25 cellular contexts compared by ENCODE assay signal in genomic region chr1:61579815-61580214, GRCh38.
"Had no signal": no experiment of that assay in that cellular context is flagged by ENCODE, and none has a peak within 500 bp of the region (broad histone marks: within the 10 kb centered on the region; RNA-seq: fewer than 3 reads in every experiment).

No MANE protein-coding gene starts in this region.

- H3K27ac ChIP-seq: colonic mucosa, epithelial cell of prostate, lower lobe of right lung, pancreas, sigmoid colon, testis, tibial artery had no signal

- H3K4me3 ChIP-seq: colonic mucosa, lower lobe of right lung, pancreas, sigmoid colon, testis, tibial artery had no signal

- H3K9me3 ChIP-seq: colonic mucosa, lower lobe of right lung, pancreas, sigmoid colon, testis, tibial artery had no signal

- H3K27ac Mint-ChIP-seq: dendritic cell treated with granulocyte-macrophage colony-stimulating factor and Interleukin-4, amounts not matched to agents 40 ng/mL and 50 ng/mL, for 4 days; endodermal cell; naive thymus-derived CD8-positive, alpha-beta T cell; stimulated activated memory B cell treated with anti-CD40 and anti-IgM and Interleukin-4, amounts not matched to agents 10 μg/mL and 1 μg/mL and 100 μg/mL, for 72 hours; type B pancreatic cell had no signal

- H3K9me3 Mint-ChIP-seq: dendritic cell treated with granulocyte-macrophage colony-stimulating factor and Interleukin-4, amounts not matched to agents 40 ng/mL and 50 ng/mL, for 4 days; stimulated activated memory B cell treated with anti-CD40 and anti-IgM and Interleukin-4, amounts not matched to agents 10 μg/mL and 1 μg/mL and 100 μg/mL, for 72 hours; type B pancreatic cell had no signal

- H3K36me3 ChIP-seq: colonic mucosa, lower lobe of right lung, pancreas, sigmoid colon, tibial artery had no signal

- H3K27me3 Mint-ChIP-seq: dendritic cell treated with granulocyte-macrophage colony-stimulating factor and Interleukin-4, amounts not matched to agents 40 ng/mL and 50 ng/mL, for 4 days had no signal

- H3K4me1 Mint-ChIP-seq: endodermal cell; immature natural killer cell; naive thymus-derived CD8-positive, alpha-beta T cell; stimulated activated memory B cell treated with anti-CD40 and anti-IgM and Interleukin-4, amounts not matched to agents 10 μg/mL and 1 μg/mL and 100 μg/mL, for 72 hours had no signal

- ATAC-seq: left lobe of liver; lower lobe of right lung; naive thymus-derived CD8-positive, alpha-beta T cell; pancreas; stimulated activated memory B cell treated with anti-CD40 and anti-IgM and Interleukin-4, amounts not matched to agents 10 μg/mL and 1 μg/mL and 100 μg/mL, for 72 hours; stimulated activated naive CD8-positive, alpha-beta T cell treated with anti-CD3 and anti-CD28 coated beads, Interleukin-15, Interleukin-2, amounts not matched to agents 100 U/mL and 50 U/mL, for 24 hours had no signal

- H3K36me3 Mint-ChIP-seq: immature natural killer cell; stimulated activated memory B cell treated with anti-CD40 and anti-IgM and Interleukin-4, amounts not matched to agents 10 μg/mL and 1 μg/mL and 100 μg/mL, for 72 hours; type B pancreatic cell had no signal

- DNase-seq: central memory CD4-positive, alpha-beta T cell; colonic mucosa; effector CD8-positive, alpha-beta T cell; endodermal cell; foreskin melanocyte; glutamatergic neuron; hypothalamus; immature natural killer cell; islet precursor cell; kidney glomerular epithelial cell; lower lobe of right lung; naive thymus-derived CD8-positive, alpha-beta T cell; occipital lobe; pancreas; sigmoid colon; stimulated activated CD4-positive, alpha-beta T cell treated with anti-CD3 and anti-CD28 coated beads, Interleukin-4, amount 100 ng/mL, for 4 hours; stimulated activated naive CD8-positive, alpha-beta T cell treated with anti-CD3 and anti-CD28 coated beads, Interleukin-15, Interleukin-2, amounts not matched to agents 100 U/mL and 50 U/mL, for 24 hours; substantia nigra; testis; tibial artery had no signal

- H3K27me3 ChIP-seq: colonic mucosa, pancreas, sigmoid colon, testis, tibial artery had no signal

- H3K4me1 ChIP-seq: colonic mucosa, lower lobe of right lung, pancreas, sigmoid colon, testis, tibial artery had no signal

- H3K4me3 Mint-ChIP-seq: dendritic cell treated with granulocyte-macrophage colony-stimulating factor and Interleukin-4, amounts not matched to agents 40 ng/mL and 50 ng/mL, for 4 days; endodermal cell; immature natural killer cell; naive thymus-derived CD8-positive, alpha-beta T cell; stimulated activated memory B cell treated with anti-CD40 and anti-IgM and Interleukin-4, amounts not matched to agents 10 μg/mL and 1 μg/mL and 100 μg/mL, for 72 hours; type B pancreatic cell had no signal
